ENCODE assay signal across 8 cellular contexts in the genomic region with DNA sequence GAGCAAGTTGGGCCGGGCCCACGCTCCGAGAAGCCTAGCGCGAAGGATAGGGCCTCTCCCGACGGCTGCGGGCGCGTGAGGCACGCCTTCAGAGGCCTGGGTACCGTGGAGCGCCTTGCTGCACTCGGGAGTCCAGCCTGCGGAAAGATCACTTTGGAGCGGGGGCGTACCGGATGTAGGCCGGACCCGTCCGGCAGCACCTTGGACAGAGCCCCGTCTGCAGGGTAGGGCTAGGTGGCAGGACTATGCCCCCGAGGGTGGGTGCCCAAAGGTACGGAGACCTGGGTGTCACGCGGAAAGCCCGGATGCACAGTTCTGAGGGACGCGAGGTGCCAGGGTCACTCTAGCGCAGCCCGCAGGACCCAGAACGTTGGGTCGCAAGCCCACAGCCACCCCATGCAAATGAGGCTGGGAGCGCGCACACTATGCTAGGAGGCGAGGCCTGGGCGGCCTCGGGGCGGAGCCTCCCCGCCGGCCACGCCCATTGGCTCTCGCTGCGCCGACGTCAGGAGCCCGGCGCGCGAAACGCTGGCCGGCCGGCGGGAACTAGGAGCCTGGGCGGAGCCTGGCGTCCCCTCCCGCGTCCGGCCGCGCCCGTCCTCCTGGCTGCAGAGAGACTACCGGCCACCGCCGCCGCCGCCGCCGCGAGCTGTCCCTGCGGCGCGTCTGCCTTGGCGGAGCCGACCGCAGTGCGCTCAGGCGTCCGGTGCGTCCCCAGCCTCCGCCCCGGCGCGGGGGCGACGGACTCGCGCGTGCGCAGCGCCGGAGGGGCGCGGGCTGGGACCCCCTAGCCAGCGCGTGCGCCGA. TPM values are rescaled to one million over a fixed set of nuclear protein-coding genes. Genes with fewer than 3 reads are reported as not detected.
DNase-seq lines count a peak whose midpoint lies in the region; ATAC-seq and TF ChIP-seq lines count a peak whose summit lies in the region.

A gene (plus strand): TSS at position 611 of the 807 bp plus-strand sequence. CDS start 327 bp downstream, outside the sequence.

- BruUV-seq in OCI-LY7 (replicated peaks; lab: Mats Ljungman, UMichigan) = no TSS peak

- peak; percentile 62 for ATAC-seq in GM21515 (IDR thresholded peaks at IDR 0.05; ENCODE audit: unreplicated experiment)

- CTCF ChIA-PET in OCI-LY7 (lab: Charles Lee; ENCODE audit: unreplicated experiment) = no interaction called here

- no peaks in the 10 kb centered on the region for H3K9me2 ChIP-seq in OCI-LY7 (ENCODE audit: insufficient read depth, low read length)

- intact Hi-C loops in OCI-LY7 (cut with micrococcal nuclease; ENCODE audit: unreplicated experiment) = loop anchor here (1.0 kb wide), 2 partner anchors 11 to 35 kb away; a partner anchor contains a TSS

- DNase-seq in DMS 273 treated with DMSO at 0.1 percent for 48 hours (lab: John Stamatoyannopoulos, UW) (peak; percentile 61), HuH-7 (ENCODE audit: low spot score) (peak; percentile 92), OCI-LY7 (ENCODE audit: low spot score) (peak; percentile 94), activated T-cell treated with anti-CD3 and anti-CD28 coated beads for 48 hours (ENCODE audit: low read depth) (peak; percentile 88), epithelial cell of proximal tubule (ENCODE audit: low read depth) (peak; percentile 25), mucosa of gallbladder (ENCODE audit: low spot score) (peak; percentile 87)
- DNase-seq in stimulated activated CD8-positive, alpha-beta memory T cell treated with anti-CD3 and anti-CD28 coated beads, Interleukin-4, amount 100 ng/mL, for 24 hours (ENCODE audit: low read depth) = peak; percentile 71

- H3K9me3 ChIP-seq in OCI-LY7 (ENCODE audit: low read length) = no peaks in the 10 kb centered on the region

- peaks cover 38% of the 10 kb centered on the region; the same call in 1 of the 2 replicates for H3K36me3 ChIP-seq in OCI-LY7 (ENCODE audit: insufficient read depth, low read length)

- POLR2A ChIA-PET in OCI-LY7 (lab: Charles Lee) = interaction anchor here (0.5 kb wide), 1 partner anchor 16 kb away, joined by 3 read pairs; no protein-coding TSS in a partner anchor

- H3K4me2 ChIP-seq in OCI-LY7 (ENCODE audit: low read length) = peak within 1 kb of the TSS; percentile 74

- H4K20me1 ChIP-seq in OCI-LY7 (ENCODE audit: insufficient read depth, low read length) = peaks cover 6% of the 10 kb centered on the region; the same call in 1 of the 2 replicates

- H3K4me1 ChIP-seq in OCI-LY7 (ENCODE audit: insufficient read depth, low read length, poor library complexity, severe bottlenecking) = peaks cover 57% of the 10 kb centered on the region

- TF ChIP-seq CTCF in OCI-LY7 (conservative IDR thresholded peaks at IDR 0.05; ENCODE audit: low read length) (no peak), epithelial cell of proximal tubule (conservative IDR thresholded peaks at IDR 0.05; ENCODE audit: low read depth, low read length) (no peak)

- H3K27ac ChIP-seq in OCI-LY7 (ENCODE audit: low read depth, low read length, poor library complexity, severe bottlenecking) = peak within 1 kb of the TSS; percentile 64

- no peaks in the 10 kb centered on the region; the same call in 1 of the 2 replicates for H3K79me2 ChIP-seq in OCI-LY7 (ENCODE audit: insufficient read depth, low read depth, low read length)

- H3K4me3 ChIP-seq in OCI-LY7 (ENCODE audit: low read depth, low read length, poor library complexity, severe bottlenecking) = peak within 1 kb of the TSS; percentile 99
- peak within 1 kb of the TSS; percentile 82 for H3K4me3 ChIP-seq in epithelial cell of proximal tubule (ENCODE audit: low read depth, low read length)

- H2AFZ ChIP-seq in OCI-LY7 (ENCODE audit: low read length) = peak within 1 kb of the TSS; percentile 25; the same call in 1 of the 2 replicates

RNA-seq across cellular contexts. Expression of the gene that starts here (rescaled TPM):
- total RNA-seq in OCI-LY7 (2014; rRNA removed; shearing (Covaris generic)) = 38.1 and 49.1 TPM in 2 replicates
- total RNA-seq in OCI-LY7 (2022) = 59.7 and 67.4 TPM in 2 replicates
- total RNA-seq in epithelial cell of proximal tubule = 33.4 and 36.0 TPM in 2 replicates
- 33.1 TPM for total RNA-seq in mucosa of gallbladder

Comparison
In these comparisons a context has a peak if more than half of its experiments do, and no peak if none do; other contexts are left out.
1. Peak in every context shown above with its lines: DNase-seq, ATAC-seq, H3K4me3 ChIP-seq and H3K27ac ChIP-seq.
2. DNase-seq: peak in every context shown above with its lines; median percentile 94 in OCI-LY7; 92 in HuH-7; 88 in activated T-cell treated with anti-CD3 and anti-CD28 coated beads for 48 hours; 87 in mucosa of gallbladder; 71 in stimulated activated CD8-positive, alpha-beta memory T cell treated with anti-CD3 and anti-CD28 coated beads, Interleukin-4, amount 100 ng/mL, for 24 hours; 61 in DMS 273 treated with DMSO at 0.1 percent for 48 hours; 25 in epithelial cell of proximal tubule.